In the genomic region with DNA sequence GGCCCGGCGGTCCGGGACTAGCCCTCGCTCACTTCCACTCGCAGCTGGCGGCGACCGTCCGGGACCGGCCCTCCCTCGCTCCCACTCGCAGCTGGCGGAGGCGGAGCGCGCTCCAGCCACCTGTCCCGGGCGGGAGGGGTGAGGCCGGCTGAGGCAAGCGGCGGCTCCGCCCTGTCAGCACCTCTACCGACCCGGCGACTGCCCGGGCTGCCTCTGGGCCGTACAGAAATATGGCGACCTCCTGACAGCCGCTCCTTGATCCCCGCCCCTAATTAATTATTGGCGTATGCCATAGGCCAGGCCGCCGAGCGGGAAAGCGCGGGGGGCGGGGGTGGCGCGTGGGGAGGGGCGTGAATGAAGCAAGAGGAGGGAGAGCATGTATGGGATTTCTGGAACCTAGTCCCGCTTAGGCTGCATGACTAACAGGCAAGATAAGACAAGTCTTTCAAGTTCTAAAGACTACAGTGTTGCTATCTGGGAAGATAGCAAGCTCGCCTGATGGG, we compare ENCODE assay signal across 8 cellular contexts. TPM values are rescaled to one million over a fixed set of nuclear protein-coding genes. Genes with fewer than 3 reads are reported as not detected.
DNase-seq lines count a peak whose midpoint lies in the region; ATAC-seq and TF ChIP-seq lines count a peak whose summit lies in the region.

A gene (minus strand): TSS at position 200 of the 503 bp plus-strand sequence. CDS start 243 bp downstream, outside the sequence.

- no peak within 1 kb of the TSS for H3K27ac Mint-ChIP-seq in WTC11

- H4K20me1 ChIP-seq in mammary epithelial cell (ENCODE audit: insufficient read depth, low read length) = no peaks in the 10 kb centered on the region

- peak; percentile 14 for DNase-seq in GM10266 (ENCODE audit: extremely low spot score)
- peak; percentile 69 for DNase-seq in NCI-H2029 (lab: John Stamatoyannopoulos, UW)
- peak; percentile 77 for DNase-seq in WTC11 (ENCODE audit: low spot score)
- DNase-seq in mammary epithelial cell = peak; percentile 88
- no peak for DNase-seq in OCI-M1 (lab: John Stamatoyannopoulos, UW)

- 57% methylated on average over 14 of the region's 42 CpGs for WGBS in mammary epithelial cell (ENCODE audit: low coverage, missing lambda C conversion rate)

- dilution Hi-C loops in mammary epithelial cell (cut with HindIII; ENCODE audit: low sequenced_read_pairs) = no loop called here

- H3K9ac ChIP-seq in mammary epithelial cell (ENCODE audit: insufficient read depth, low read length) = peak within 1 kb of the TSS; percentile 6
- H3K9ac ChIP-seq in iPS-20b (ENCODE audit: low read depth, low read length) = no peak within 1 kb of the TSS
- H3K9ac ChIP-seq in skeletal muscle satellite cell (ENCODE audit: low read depth, low read length) = peak within 1 kb of the TSS; percentile 75

- no peaks in the 10 kb centered on the region for H3K27me3 ChIP-seq in mammary epithelial cell (ENCODE audit: insufficient read depth, low read length)
- H3K27me3 ChIP-seq in iPS-20b (ENCODE audit: insufficient read depth, low read length) = peaks cover 12% of the 10 kb centered on the region; the same call in 1 of the 2 replicates
- H3K27me3 ChIP-seq in skeletal muscle satellite cell (ENCODE audit: control insufficient read depth, insufficient read depth, low read length) = peaks cover 8% of the 10 kb centered on the region

- H3K4me3 ChIP-seq in mammary epithelial cell (replicated peaks in 1 of 3; ENCODE audit: insufficient read depth in 1 of 3, low read depth in 2 of 3, low read length in 3 of 3) = peak within 1 kb of the TSS; percentile 56 to 63 (median 60)
- peak within 1 kb of the TSS; percentile 70 for H3K4me3 ChIP-seq in iPS-20b (ENCODE audit: low read length)
- H3K4me3 ChIP-seq in skeletal muscle satellite cell (ENCODE audit: low read length) = peak within 1 kb of the TSS; percentile 73

- H3K4me2 ChIP-seq in mammary epithelial cell (ENCODE audit: insufficient read depth, low read depth, low read length) (peak within 1 kb of the TSS; percentile 76), skeletal muscle satellite cell (ENCODE audit: low read length) (peak within 1 kb of the TSS; percentile 86)

- H3K9me3 Mint-ChIP-seq in WTC11 = peaks cover 5% of the 10 kb centered on the region

- H3K36me3 Mint-ChIP-seq in WTC11 = peaks cover 14% of the 10 kb centered on the region

- no peaks in the 10 kb centered on the region for H3K9me3 ChIP-seq in mammary epithelial cell (replicated peaks; ENCODE audit: insufficient read depth, low read length)
- no peaks in the 10 kb centered on the region for H3K9me3 ChIP-seq in iPS-20b (ENCODE audit: insufficient read depth, low read depth, low read length)
- no peaks in the 10 kb centered on the region for H3K9me3 ChIP-seq in skeletal muscle satellite cell (replicated peaks; ENCODE audit: low read length)

- POLR2A ChIA-PET in WTC11 (lab: Charles Lee) = no interaction called here

- ATAC-seq in HG02759 (IDR thresholded peaks at IDR 0.05; ENCODE audit: unreplicated experiment) (peak; percentile 89), WTC11 (peak; percentile 97)

- peaks cover 40% of the 10 kb centered on the region for H3K79me2 ChIP-seq in mammary epithelial cell (ENCODE audit: insufficient read depth, low read length)

- in situ Hi-C loops in mammary epithelial cell (cut with MboI; ENCODE audit: low sequenced_read_pairs in 2 of 2) = no loop called here

- no peak for TF ChIP-seq CTCF in GM10266 (IDR thresholded peaks at IDR 0.05; ENCODE audit: control insufficient read depth, insufficient read depth, low read depth, missing control alignments)
- no peak for TF ChIP-seq CTCF in WTC11 (IDR thresholded peaks at IDR 0.05)
- no peak for TF ChIP-seq CTCF in mammary epithelial cell (conservative IDR thresholded peaks at IDR 0.05 in 1 of 2, IDR thresholded peaks at IDR 0.05 in 1 of 2; ENCODE audit: extremely low read depth in 1 of 2, insufficient read depth in 1 of 2, low read depth in 1 of 2, low read length in 2 of 2)

- H3K27ac ChIP-seq in mammary epithelial cell (ENCODE audit: insufficient read depth, low read depth, low read length) = no peak within 1 kb of the TSS
- H3K27ac ChIP-seq in iPS-20b (ENCODE audit: low read length) = no peak within 1 kb of the TSS

- peaks cover 9% of the 10 kb centered on the region for H3K4me1 Mint-ChIP-seq in WTC11

- CTCF ChIA-PET in WTC11 (lab: Charles Lee) = interaction anchor here (0.8 to 1.4 kb wide), 5 partner anchors 26 to 655 kb away, joined by 3 to 6 read pairs (median 3); no protein-coding TSS in a partner anchor
- CTCF ChIA-PET in mammary epithelial cell (lab: Charles Lee; ENCODE audit: low non-redundant PET) = no interaction called here

- no peaks in the 10 kb centered on the region for H3K4me1 ChIP-seq in mammary epithelial cell (ENCODE audit: insufficient read depth, low read length)
- H3K4me1 ChIP-seq in iPS-20b (ENCODE audit: insufficient read depth, low read length) = no peaks in the 10 kb centered on the region
- H3K4me1 ChIP-seq in skeletal muscle satellite cell (ENCODE audit: control insufficient read depth, insufficient read depth, low read length) = peaks cover 6% of the 10 kb centered on the region

- peak within 1 kb of the TSS; percentile 76 for H3K4me3 Mint-ChIP-seq in WTC11

- H3K27me3 Mint-ChIP-seq in WTC11 (ENCODE audit: low read depth) = peaks cover 2% of the 10 kb centered on the region; the same call in 1 of the 2 replicates

- intact Hi-C loops in mammary epithelial cell (cut with micrococcal nuclease) = no loop called here

- no TSS peak for BruUV-seq in mammary epithelial cell (replicated peaks; lab: Mats Ljungman, UMichigan)

- peak within 1 kb of the TSS; percentile 69 for H2AFZ ChIP-seq in mammary epithelial cell (ENCODE audit: low read depth, low read length)

- H3K36me3 ChIP-seq in mammary epithelial cell (ENCODE audit: insufficient read depth, low read length) (no peaks in the 10 kb centered on the region), iPS-20b (ENCODE audit: insufficient read depth, low read depth, low read length) (no peaks in the 10 kb centered on the region), skeletal muscle satellite cell (ENCODE audit: insufficient read depth, low read length) (no peaks in the 10 kb centered on the region)

TF ChIP-seq in WTC11, 78 proteins besides CTCF, POLR2A, EP300 and RAD21:
- TF ChIP-seq, protein P1, sequence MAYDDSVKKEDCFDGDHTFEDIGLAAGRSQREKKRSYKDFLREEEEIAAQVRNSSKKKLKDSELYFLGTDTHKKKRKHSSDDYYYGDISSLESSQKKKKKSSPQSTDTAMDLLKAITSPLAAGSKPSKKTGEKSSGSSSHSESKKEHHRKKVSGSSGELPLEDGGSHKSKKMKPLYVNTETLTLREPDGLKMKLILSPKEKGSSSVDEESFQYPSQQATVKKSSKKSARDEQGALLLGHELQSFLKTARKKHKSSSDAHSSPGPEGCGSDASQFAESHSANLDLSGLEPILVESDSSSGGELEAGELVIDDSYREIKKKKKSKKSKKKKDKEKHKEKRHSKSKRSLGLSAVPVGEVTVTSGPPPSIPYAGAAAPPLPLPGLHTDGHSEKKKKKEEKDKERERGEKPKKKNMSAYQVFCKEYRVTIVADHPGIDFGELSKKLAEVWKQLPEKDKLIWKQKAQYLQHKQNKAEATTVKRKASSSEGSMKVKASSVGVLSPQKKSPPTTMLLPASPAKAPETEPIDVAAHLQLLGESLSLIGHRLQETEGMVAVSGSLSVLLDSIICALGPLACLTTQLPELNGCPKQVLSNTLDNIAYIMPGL (CRISPR knock-in tag; IDR thresholded peaks at IDR 0.05) = 0 out of 2 replicates have a peak, but pooled peaks have one; percentile 50
- TF ChIP-seq GABPB1 (CRISPR knock-in tag; IDR thresholded peaks at IDR 0.05) (0 out of 2 replicates have a peak, but pooled peaks have one; percentile 48), SP1 (CRISPR knock-in tag; conservative IDR thresholded peaks at IDR 0.05) (peak; percentile 48; the same call in 1 of the 2 replicates), RELA (CRISPR knock-in tag; IDR thresholded peaks at IDR 0.05; ENCODE audit: borderline replicate concordance) (no peak)
- TF ChIP-seq, protein P2, sequence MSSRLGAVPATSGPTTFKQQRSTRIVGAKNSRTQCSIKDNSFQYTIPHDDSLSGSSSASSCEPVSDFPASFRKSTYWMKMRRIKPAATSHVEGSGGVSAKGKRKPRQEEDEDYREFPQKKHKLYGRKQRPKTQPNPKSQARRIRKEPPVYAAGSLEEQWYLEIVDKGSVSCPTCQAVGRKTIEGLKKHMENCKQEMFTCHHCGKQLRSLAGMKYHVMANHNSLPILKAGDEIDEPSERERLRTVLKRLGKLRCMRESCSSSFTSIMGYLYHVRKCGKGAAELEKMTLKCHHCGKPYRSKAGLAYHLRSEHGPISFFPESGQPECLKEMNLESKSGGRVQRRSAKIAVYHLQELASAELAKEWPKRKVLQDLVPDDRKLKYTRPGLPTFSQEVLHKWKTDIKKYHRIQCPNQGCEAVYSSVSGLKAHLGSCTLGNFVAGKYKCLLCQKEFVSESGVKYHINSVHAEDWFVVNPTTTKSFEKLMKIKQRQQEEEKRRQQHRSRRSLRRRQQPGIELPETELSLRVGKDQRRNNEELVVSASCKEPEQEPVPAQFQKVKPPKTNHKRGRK (CRISPR knock-in tag; IDR thresholded peaks at IDR 0.05; ENCODE audit: borderline replicate concordance) = no peak

RNA-seq across cellular contexts. Expression of the gene that starts here (rescaled TPM):
- total RNA-seq in WTC11 (2021) (2.8 to 4.6 TPM (median 3.0 TPM) in 3 replicates), mammary epithelial cell (10 to 100 TPM; 28.1 to 32.5 TPM)
- 13.7 TPM for polyA plus RNA-seq in mammary epithelial cell
- polyA minus RNA-seq in mammary epithelial cell = 22.2 TPM
- 18.8 and 23.6 TPM in 2 replicates for total RNA-seq in skeletal muscle satellite cell (2012; rRNA removed)
